ENCODE assay signal across 9 cellular contexts in the genomic region with DNA sequence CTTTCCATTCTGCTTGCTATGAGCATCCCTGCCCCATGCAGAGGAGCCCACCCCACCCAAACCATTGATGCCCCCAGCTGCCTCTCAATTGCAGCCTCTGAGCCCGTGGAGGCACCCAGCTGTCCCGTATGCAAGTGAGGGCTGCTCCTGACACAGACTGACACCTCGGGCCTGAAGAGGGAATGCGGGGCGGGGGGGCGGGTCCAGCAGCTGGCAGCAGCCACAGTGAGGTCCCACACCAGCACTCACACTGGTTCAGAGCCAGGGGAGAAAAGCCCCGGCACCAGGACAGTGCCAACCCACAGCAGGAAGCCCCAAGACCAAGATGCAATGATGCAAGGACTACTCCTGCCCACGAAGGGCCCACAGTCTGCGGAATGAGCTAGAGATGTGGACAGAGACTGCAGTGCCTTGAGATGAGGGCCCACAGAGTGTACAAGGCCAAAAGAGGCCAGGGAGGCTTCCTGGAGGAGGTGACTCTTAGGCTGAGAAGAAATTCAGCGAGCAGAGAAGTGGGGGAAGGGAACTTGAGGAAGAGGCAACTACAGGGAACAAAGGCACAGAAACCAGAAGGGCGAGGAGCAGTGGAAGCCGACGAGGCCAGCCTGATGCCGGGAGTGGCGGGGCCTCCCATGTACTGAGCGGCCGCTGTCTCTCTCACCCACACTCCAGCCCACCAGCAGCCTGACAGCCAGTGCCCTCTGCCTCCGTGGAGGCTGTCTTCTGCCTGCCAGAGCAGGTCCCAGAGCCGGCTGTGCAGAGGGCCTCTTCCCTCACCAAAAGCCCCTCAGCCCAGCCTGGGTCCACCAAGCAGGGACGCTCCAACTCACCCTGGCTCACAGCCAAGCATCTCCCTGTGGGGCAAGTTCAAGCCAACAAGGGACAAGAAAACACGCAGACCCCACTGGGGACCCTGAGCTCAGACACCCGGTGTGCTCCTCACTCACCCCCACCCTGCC. TPM values are rescaled to one million over a fixed set of nuclear protein-coding genes. Genes with fewer than 3 reads are reported as not detected.
A peak's percentile ranks its signal among the peaks of the same experiment; 100 is the strongest.
DNase-seq lines count a peak whose midpoint lies in the region; ATAC-seq and TF ChIP-seq lines count a peak whose summit lies in the region.
"Had no signal": no experiment of that assay in that cellular context is flagged by ENCODE, and none has a peak within 500 bp of the region (broad histone marks: within the 10 kb centered on the region; RNA-seq: fewer than 3 reads in every experiment).

No MANE protein-coding gene starts in this region.

- H3K27ac Mint-ChIP-seq in endothelial cell (ENCODE audit: unreplicated experiment), result peak overlapping the region; percentile 59

- H3K4me1 Mint-ChIP-seq in endothelial cell (ENCODE audit: unreplicated experiment), result peaks cover 11% of the 10 kb centered on the region

- no peaks in the 10 kb centered on the region for H3K9me3 ChIP-seq in Panc1 (ENCODE audit: control insufficient read depth, insufficient read depth, low read depth, low read length)
- no peaks in the 10 kb centered on the region for H3K9me3 ChIP-seq in psoas muscle
- H3K9me3 ChIP-seq: SJCRH30 had no signal

- H3K27me3 Mint-ChIP-seq in endothelial cell (ENCODE audit: unreplicated experiment), result peaks cover 16% of the 10 kb centered on the region

- H3K4me3 Mint-ChIP-seq in endothelial cell (ENCODE audit: unreplicated experiment), result no peak overlapping the region

- H3K4me1 ChIP-seq in Panc1 (ENCODE audit: control insufficient read depth, insufficient read depth, low read length) (peaks cover 81% of the 10 kb centered on the region), psoas muscle (peaks cover 90% of the 10 kb centered on the region)

- BruUV-seq in Panc1 (replicated peaks; lab: Mats Ljungman, UMichigan), result no TSS peak

- H3K36me3 Mint-ChIP-seq in endothelial cell (ENCODE audit: low read depth, unreplicated experiment), result peaks cover 4% of the 10 kb centered on the region

- in situ Hi-C loops in Panc1 (cut with HindIII; ENCODE audit: low pct_unique_long_range_greater_than_20kb, low sequenced_read_pairs), result no loop called here

- DNase-seq in NCI-H1694 treated with DMSO at 0.1 percent for 48 hours (lab: John Stamatoyannopoulos, UW), result peak; percentile 36
- DNase-seq in NCI-H1694 (lab: John Stamatoyannopoulos, UW), result no peak
- no peak for DNase-seq in Panc1 (ENCODE audit: low read depth, low spot score)
- DNase-seq in endothelial cell (ENCODE audit: low spot score), result no peak
- no peak for DNase-seq in psoas muscle
- no peak for DNase-seq in ecto neural progenitor cell (ENCODE audit: low spot score)
- no peak for DNase-seq in NCI-H526 treated with DMSO at 0.1 percent for 48 hours (lab: John Stamatoyannopoulos, UW)

- CTCF ChIA-PET in Panc1 (lab: Charles Lee), result no interaction called here

- H3K9me3 Mint-ChIP-seq in endothelial cell (ENCODE audit: unreplicated experiment), result no peaks in the 10 kb centered on the region

- WGBS in psoas muscle, 3 donors, result 43 to 63% (median 46%) methylated on average over 19 to 22 of the region's 22 CpGs

- H3K36me3 ChIP-seq in Panc1 (ENCODE audit: control insufficient read depth, insufficient read depth, low read length) (no peaks in the 10 kb centered on the region; the same call in 1 of the 2 replicates), psoas muscle (ENCODE audit: insufficient read depth in 1 of 2, low read depth in 1 of 2) (no peaks in the 10 kb centered on the region)
- H3K36me3 ChIP-seq: SJCRH30 had no signal

- H3K27me3 ChIP-seq in Panc1 (ENCODE audit: control insufficient read depth, insufficient read depth, low read length), result no peaks in the 10 kb centered on the region
- no peaks in the 10 kb centered on the region for H3K27me3 ChIP-seq in psoas muscle (ENCODE audit: insufficient read depth in 3 of 3, low read length in 2 of 3)
- H3K27me3 ChIP-seq: SJCRH30 had no signal

- ATAC-seq in Panc1, result no peak
- ATAC-seq in psoas muscle, result no peak
- no peak for ATAC-seq in GM18511 (IDR thresholded peaks at IDR 0.05; ENCODE audit: unreplicated experiment)

- H3K4me3 ChIP-seq in Panc1 (ENCODE audit: low read depth in 2 of 2, low read length in 2 of 2), result peak overlapping the region; percentile 94 to 98
- H3K4me3 ChIP-seq in psoas muscle, result no peak overlapping the region
- H3K4me3 ChIP-seq: SJCRH30 had no signal

- POLR2A ChIA-PET in Panc1 (lab: Charles Lee), result no interaction called here

- TF ChIP-seq CTCF in Panc1 (IDR thresholded peaks at IDR 0.05) (no peak), endothelial cell (IDR thresholded peaks at IDR 0.05; ENCODE audit: unreplicated experiment) (no peak), psoas muscle (IDR thresholded peaks at IDR 0.05) (no peak)

- intact Hi-C loops in Panc1 (cut with micrococcal nuclease; ENCODE audit: unreplicated experiment), result loop anchor here (5.0 kb wide), 1 partner anchor 56 kb away; no protein-coding TSS in a partner anchor
- intact Hi-C loops in psoas muscle (cut with DNase I), result no loop called here

- H3K27ac ChIP-seq in Panc1 (ENCODE audit: low read length), result peak overlapping the region; percentile 94
- H3K27ac ChIP-seq in psoas muscle, result peak overlapping the region; percentile 46
- H3K27ac ChIP-seq: SJCRH30 had no signal

RNA-seq across cellular contexts. Expression of gene EEIG1, which starts 9.2 kb away (rescaled TPM):
- total RNA-seq in Panc1 (2021; ENCODE audit: unreplicated experiment), result 361 TPM
- 215 TPM for polyA plus RNA-seq in Panc1 (2012; ENCODE audit: insufficient read length)
- total RNA-seq in endothelial cell (ENCODE audit: unreplicated experiment), result 27.3 TPM
- total RNA-seq in psoas muscle, result 10 to 100 TPM in 1 of 4 donors, 1 to 10 TPM in 3; 3.6 to 11.4 (median 8.3) TPM
- 1 to 10 TPM; 3.6 to 6.1 (median 5.1) TPM for polyA plus RNA-seq in psoas muscle

RNA-seq across cellular contexts. Expression of gene DPM2, which starts 34.0 kb away (rescaled TPM):
- total RNA-seq in Panc1 (2021; ENCODE audit: unreplicated experiment) (58.7 TPM), endothelial cell (ENCODE audit: unreplicated experiment) (31.5 TPM), psoas muscle (10 to 100 TPM in 3 of 4 donors, 1 to 10 TPM in 1; 9.7 to 17.4 (median 12.2) TPM)
- polyA plus RNA-seq in Panc1 (2012; ENCODE audit: insufficient read length), result 51.1 TPM
- polyA plus RNA-seq in psoas muscle, result 10 to 100 TPM; 16.6 to 39.6 (median 37.1) TPM

RNA-seq across cellular contexts. Expression of gene PIP5KL1, which starts 41.1 kb away (rescaled TPM):
- total RNA-seq in Panc1 (2021; ENCODE audit: unreplicated experiment) (7.8 TPM), endothelial cell (ENCODE audit: unreplicated experiment) (2.4 TPM), psoas muscle (under 1 TPM in 2 of 4 donors, not detected in 2; 0.40 to 0.44 TPM)
- polyA plus RNA-seq in Panc1 (2012; ENCODE audit: insufficient read length), result 10.9 TPM
- polyA plus RNA-seq in psoas muscle, result under 1 TPM in 2 of 3 donors, not detected in 1; 0.05 to 0.12 TPM

RNA-seq across cellular contexts. Expression of gene ST6GALNAC4, which starts 54.8 kb away (rescaled TPM):
- 38.0 TPM for total RNA-seq in Panc1 (2021; ENCODE audit: unreplicated experiment)
- 69.5 TPM for polyA plus RNA-seq in Panc1 (2012; ENCODE audit: insufficient read length)
- 25.0 TPM for total RNA-seq in endothelial cell (ENCODE audit: unreplicated experiment)
- total RNA-seq in psoas muscle, result 10 to 100 TPM in 3 of 4 donors, 1 to 10 TPM in 1; 8.9 to 52.6 (median 27.3) TPM
- 10 to 100 TPM; 14.0 to 31.4 (median 14.8) TPM for polyA plus RNA-seq in psoas muscle

Comparison
In these comparisons a context has a peak if more than half of its experiments do, and no peak if none do; other contexts are left out.
1. RNA of gene EEIG1, which starts 9.2 kb away (total RNA-seq): 361 TPM in Panc1 (single experiment); 27.3 TPM in endothelial cell (single experiment) and 3.6 to 11.4 TPM in psoas muscle; every median in the first group is over 10 times any median in the second.